In the genomic region with DNA sequence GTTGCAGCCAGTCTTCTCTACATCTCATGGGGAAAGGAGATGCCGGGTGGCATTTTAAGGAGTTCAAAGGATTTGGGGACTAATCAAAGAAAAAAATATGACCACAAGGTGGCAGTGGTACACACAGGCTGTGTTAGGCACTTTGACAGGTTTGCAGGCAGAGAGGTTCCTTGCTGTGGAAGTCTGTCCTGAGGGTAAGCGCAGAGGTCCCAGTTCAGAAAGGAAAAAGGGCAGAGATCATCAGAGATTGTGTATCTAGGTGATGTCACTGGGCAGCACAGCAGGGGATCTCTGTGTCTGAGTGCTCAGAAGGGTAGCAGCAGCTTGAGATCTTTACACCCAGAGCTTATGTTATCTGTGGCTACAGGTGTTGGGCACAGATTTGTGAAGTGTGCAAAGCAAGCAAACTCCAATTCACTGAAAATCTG, we compare ENCODE assay signal across 8 cellular contexts.
A peak's percentile ranks its signal among the peaks of the same experiment; 100 is the strongest.
DNase-seq lines count a peak whose midpoint lies in the region; ATAC-seq and TF ChIP-seq lines count a peak whose summit lies in the region.

No MANE protein-coding gene starts in this region.

- intact Hi-C loops in Panc1 (cut with micrococcal nuclease; ENCODE audit: unreplicated experiment), result loop anchor here (5.0 kb wide), 1 partner anchor 164 kb away; no protein-coding TSS in a partner anchor
- intact Hi-C loops in right lobe of liver (cut with DNase I), result no loop called here

- BruUV-seq in Panc1 (replicated peaks; lab: Mats Ljungman, UMichigan), result no TSS peak

- POLR2A ChIA-PET in Panc1 (lab: Charles Lee), result no interaction called here

- H3K36me3 Mint-ChIP-seq in stimulated activated effector memory CD8-positive, alpha-beta T cell treated with anti-CD3 and anti-CD28 coated beads, Interleukin-12 subunit alpha, Interleukin-12 subunit beta, amount 100 ng/mL, for 72 hours, result no peaks in the 10 kb centered on the region

- peak; percentile 81 for TF ChIP-seq CTCF in Panc1 (IDR thresholded peaks at IDR 0.05)
- peak; percentile 38 to 74 (median 72) for TF ChIP-seq CTCF in right lobe of liver (IDR thresholded peaks at IDR 0.05)

- no peak overlapping the region for H3K27ac Mint-ChIP-seq in stimulated activated effector memory CD8-positive, alpha-beta T cell treated with anti-CD3 and anti-CD28 coated beads, Interleukin-12 subunit alpha, Interleukin-12 subunit beta, amount 100 ng/mL, for 72 hours

- H3K36me3 ChIP-seq in Panc1 (ENCODE audit: control insufficient read depth, insufficient read depth, low read length), result no peaks in the 10 kb centered on the region
- no peaks in the 10 kb centered on the region for H3K36me3 ChIP-seq in right lobe of liver

- ATAC-seq in Panc1 (peak; percentile 75), right lobe of liver (peak; percentile 84 to 88 (median 86))
- ATAC-seq in stimulated activated effector memory CD8-positive, alpha-beta T cell treated with anti-CD3 and anti-CD28 coated beads, Interleukin-12 subunit alpha, Interleukin-12 subunit beta, amount 100 ng/mL, for 72 hours, result no peak

- DNase-seq in DMS114 treated with DMSO at 0.1 percent for 48 hours (lab: John Stamatoyannopoulos, UW; ENCODE audit: unreplicated experiment), result peak; percentile 51
- peak; percentile 9 for DNase-seq in GM19238 (ENCODE audit: insufficient read length, low spot score)
- peak; percentile 78 for DNase-seq in Jurkat, Clone E6-1 (ENCODE audit: low read depth, low spot score)
- DNase-seq in Panc1 (ENCODE audit: low read depth, low spot score), result peak; percentile 24
- DNase-seq in dermis blood vessel endothelial cell, result peak; percentile 68
- no peak for DNase-seq in right lobe of liver
- no peak for DNase-seq in 8988T
- DNase-seq in stimulated activated effector memory CD8-positive, alpha-beta T cell treated with anti-CD3 and anti-CD28 coated beads, Interleukin-12 subunit alpha, Interleukin-12 subunit beta, amount 100 ng/mL, for 72 hours (ENCODE audit: low spot score in 2 of 2), result no peak

- H3K27ac ChIP-seq in Panc1 (ENCODE audit: low read length) (no peak overlapping the region), right lobe of liver (no peak overlapping the region)

- peaks cover 3% of the 10 kb centered on the region for H3K4me1 Mint-ChIP-seq in stimulated activated effector memory CD8-positive, alpha-beta T cell treated with anti-CD3 and anti-CD28 coated beads, Interleukin-12 subunit alpha, Interleukin-12 subunit beta, amount 100 ng/mL, for 72 hours

- no peaks in the 10 kb centered on the region for H3K9me3 ChIP-seq in Panc1 (ENCODE audit: control insufficient read depth, insufficient read depth, low read depth, low read length)
- H3K9me3 ChIP-seq in right lobe of liver, result no peaks in the 10 kb centered on the region

- H3K4me1 ChIP-seq in Panc1 (ENCODE audit: control insufficient read depth, insufficient read depth, low read length) (no peaks in the 10 kb centered on the region), right lobe of liver (no peaks in the 10 kb centered on the region)

- H3K9me3 Mint-ChIP-seq in stimulated activated effector memory CD8-positive, alpha-beta T cell treated with anti-CD3 and anti-CD28 coated beads, Interleukin-12 subunit alpha, Interleukin-12 subunit beta, amount 100 ng/mL, for 72 hours, result peaks cover 3% of the 10 kb centered on the region

- in situ Hi-C loops in Panc1 (cut with HindIII; ENCODE audit: low pct_unique_long_range_greater_than_20kb, low sequenced_read_pairs), result no loop called here

- H3K4me3 ChIP-seq in Jurkat, Clone E6-1 (ENCODE audit: low read length), result no peak overlapping the region
- H3K4me3 ChIP-seq in Panc1 (ENCODE audit: low read depth in 2 of 2, low read length in 2 of 2), result no peak overlapping the region
- H3K4me3 ChIP-seq in right lobe of liver, result no peak overlapping the region

- H3K4me3 Mint-ChIP-seq in stimulated activated effector memory CD8-positive, alpha-beta T cell treated with anti-CD3 and anti-CD28 coated beads, Interleukin-12 subunit alpha, Interleukin-12 subunit beta, amount 100 ng/mL, for 72 hours, result no peak overlapping the region

- no peak for TF ChIP-seq POLR2A in right lobe of liver (IDR thresholded peaks at IDR 0.05)

- CTCF ChIA-PET in Panc1 (lab: Charles Lee), result no interaction called here

- no peaks in the 10 kb centered on the region for H3K27me3 ChIP-seq in Panc1 (ENCODE audit: control insufficient read depth, insufficient read depth, low read length)
- no peaks in the 10 kb centered on the region for H3K27me3 ChIP-seq in right lobe of liver

- 0% methylated on average over 2 of the region's 2 CpGs for WGBS in right lobe of liver (ENCODE audit: insufficient coverage, low coverage, low lambda C conversion rate, missing lambda C conversion rate)

Comparison
In these comparisons a context has a peak if more than half of its experiments do, and no peak if none do; other contexts are left out.
1. DNase-seq: peak in DMS114 treated with DMSO at 0.1 percent for 48 hours (single experiment), GM19238 (single experiment), Jurkat, Clone E6-1 (single experiment), Panc1 (single experiment) and dermis blood vessel endothelial cell (single experiment); none in right lobe of liver (0 of 3), 8988T (single experiment) and stimulated activated effector memory CD8-positive, alpha-beta T cell treated with anti-CD3 and anti-CD28 coated beads, Interleukin-12 subunit alpha, Interleukin-12 subunit beta, amount 100 ng/mL, for 72 hours (0 of 2).